18 cellular contexts compared by ENCODE assay signal in the genomic region with DNA sequence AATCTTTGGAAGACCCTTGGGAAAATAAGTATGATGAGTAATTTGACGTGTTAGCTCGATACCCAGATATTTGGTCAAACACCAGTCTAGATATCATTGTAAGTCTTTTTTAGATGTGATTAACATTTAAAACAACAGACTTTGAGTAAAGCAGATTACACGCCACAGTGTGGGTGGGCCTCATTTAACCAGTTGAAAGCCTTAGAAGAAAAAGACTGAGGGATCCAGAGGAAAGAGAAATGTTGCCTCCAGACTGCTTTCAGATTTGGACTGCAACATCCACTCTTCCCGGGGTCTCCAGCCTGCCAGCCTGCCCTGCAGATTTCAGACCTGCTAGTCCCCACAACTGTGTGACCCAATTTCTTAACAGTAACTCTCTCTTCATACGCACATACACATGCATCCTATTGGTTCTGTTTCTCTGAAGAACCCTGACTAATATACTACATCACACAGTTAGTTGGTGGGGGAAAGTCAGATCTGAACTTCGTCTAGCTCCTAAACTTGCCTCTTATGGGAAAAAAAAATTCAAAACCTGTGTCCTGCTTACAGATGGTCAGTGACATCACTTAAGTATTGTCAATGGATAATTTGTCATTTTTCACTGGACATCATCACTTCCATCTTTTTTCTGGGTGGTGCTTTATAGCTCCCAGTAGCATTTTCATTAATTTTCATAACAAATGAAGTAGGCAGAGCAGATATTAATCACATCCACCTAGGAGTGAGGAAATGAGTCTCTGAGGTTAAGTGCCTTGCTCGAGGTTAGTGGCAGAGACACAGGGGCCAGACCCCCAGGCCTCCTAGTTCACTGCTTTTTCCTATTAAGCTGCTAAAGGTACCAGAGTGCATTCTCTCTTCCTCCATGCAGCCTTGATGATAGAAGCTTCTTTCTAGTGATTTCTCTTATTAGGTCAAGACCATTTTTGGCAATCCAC.
DNase-seq lines count a peak whose midpoint lies in the region; ATAC-seq, FAIRE-seq and TF ChIP-seq lines count a peak whose summit lies in the region.
"Had no signal": no experiment of that assay in that cellular context is flagged by ENCODE, and none has a peak within 500 bp of the region (broad histone marks: within the 10 kb centered on the region; RNA-seq: fewer than 3 reads in every experiment).

No MANE protein-coding gene starts in this region.

- no peak overlapping the region for H3K4me3 Mint-ChIP-seq in activated CD4-positive, alpha-beta T cell treated with anti-CD3 and anti-CD28 coated beads for 36 hours
- H3K4me3 Mint-ChIP-seq: CD8-positive, alpha-beta memory T cell had no signal

- H3K4me3 ChIP-seq in HepG2 (replicated peaks in 1 of 3; ENCODE audit: insufficient read depth in 1 of 3, low read depth in 2 of 3, low read length in 3 of 3) (no peak overlapping the region), right lobe of liver (no peak overlapping the region), K562 (no peak overlapping the region), kidney (ENCODE audit: low read length in 2 of 2) (no peak overlapping the region)
- H3K4me3 ChIP-seq: A549, GM23248, HAP-1 had no signal

- BruUV-seq in HepG2 (replicated peaks; lab: Mats Ljungman, UMichigan) (no TSS peak), K562 (replicated peaks; lab: Mats Ljungman, UMichigan) (no TSS peak)

- CTCF ChIA-PET in activated CD4-positive, alpha-beta T cell treated with anti-CD3 and anti-CD28 coated beads for 36 hours (lab: Charles Lee), result interaction anchor here (0.6 to 1.4 kb wide), 4 partner anchors 12 to 191 kb away, joined by 3 to 4 read pairs (median 3); no protein-coding TSS in a partner anchor
- CTCF ChIA-PET in HepG2 (lab: Yijun Ruan, JAX; ENCODE audit: low intra/inter-chr PET ratio, low total read pairs), result no interaction called here
- CTCF ChIA-PET in K562 (lab: Yijun Ruan, JAX; ENCODE audit: low intra/inter-chr PET ratio), result no interaction called here

- H3K36me3 Mint-ChIP-seq in activated CD4-positive, alpha-beta T cell treated with anti-CD3 and anti-CD28 coated beads for 36 hours (ENCODE audit: low read depth), result peaks cover 33% of the 10 kb centered on the region

- FAIRE-seq in HepG2 (lab: Jason Lieb, UNC) (no peak), K562 (lab: Jason Lieb, UNC) (no peak), kidney (lab: Jason Lieb, UNC) (no peak)
- FAIRE-seq: G401.6, GM12891 had no signal

- TF ChIP-seq EP300 in HepG2 (IDR thresholded peaks at IDR 0.05; ENCODE audit: low read depth in 2 of 2, low read length in 2 of 2) (no peak), HepG2 (CRISPR knock-in tag; IDR thresholded peaks at IDR 0.05; ENCODE audit: borderline replicate concordance) (no peak), K562 (IDR thresholded peaks at IDR 0.05; ENCODE audit: low read length) (no peak)

- H3K27me3 ChIP-seq in HepG2 (ENCODE audit: control insufficient read depth in 1 of 2, insufficient read depth in 2 of 2, low read length in 2 of 2) (no peaks in the 10 kb centered on the region), right lobe of liver (no peaks in the 10 kb centered on the region), K562 (ENCODE audit: control insufficient read depth in 2 of 2, insufficient read depth in 2 of 2, low read length in 2 of 2) (no peaks in the 10 kb centered on the region)

- no peak overlapping the region for H3K9ac ChIP-seq in HepG2 (ENCODE audit: insufficient read depth, low read depth, low read length)
- H3K9ac ChIP-seq in K562 (ENCODE audit: insufficient read depth in 1 of 2, low read depth in 2 of 2, low read length in 2 of 2), result no peak overlapping the region
- no peak overlapping the region for H3K9ac ChIP-seq in kidney (ENCODE audit: low read length in 2 of 2)
- H3K9ac ChIP-seq: GM23248 had no signal

- peaks cover 24% of the 10 kb centered on the region for H3K4me1 ChIP-seq in HepG2 (ENCODE audit: insufficient read depth, low read length)
- peaks cover 0 to 14% (median 5%) of the 10 kb centered on the region in 4 donors for H3K4me1 ChIP-seq in right lobe of liver
- H3K4me1 ChIP-seq in K562 (replicated peaks in 1 of 2; ENCODE audit: control insufficient read depth in 2 of 2, insufficient read depth in 2 of 2, low read length in 2 of 2), result peaks cover 0 to 20% of the 10 kb centered on the region in 2 experiments; a peak in 3 of 5 replicates
- H3K4me1 ChIP-seq in kidney (ENCODE audit: control insufficient read depth in 1 of 2, insufficient read depth in 1 of 2, low read depth in 1 of 2, low read length in 2 of 2), result peaks cover 4% of the 10 kb centered on the region in 2 donors
- H3K4me1 ChIP-seq: A549, HAP-1 had no signal

- H4K20me1 ChIP-seq in HepG2 (ENCODE audit: insufficient read depth, low read length), result no peaks in the 10 kb centered on the region
- H4K20me1 ChIP-seq in K562 (replicated peaks; ENCODE audit: control insufficient read depth, insufficient read depth, low read length), result no peaks in the 10 kb centered on the region

- H3K9me3 Mint-ChIP-seq in activated CD4-positive, alpha-beta T cell treated with anti-CD3 and anti-CD28 coated beads for 36 hours (ENCODE audit: low read depth), result no peaks in the 10 kb centered on the region
- H3K9me3 Mint-ChIP-seq: CD8-positive, alpha-beta memory T cell had no signal

- TF ChIP-seq RAD21 in HepG2 (CRISPR knock-in tag; IDR thresholded peaks at IDR 0.05), result no peak
- TF ChIP-seq RAD21 in K562 (CRISPR knock-in tag; conservative IDR thresholded peaks at IDR 0.05 in 1 of 2, IDR thresholded peaks at IDR 0.05 in 1 of 2), result no peak

- H3K9me3 ChIP-seq in HepG2 (ENCODE audit: low read length) (no peaks in the 10 kb centered on the region), right lobe of liver (no peaks in the 10 kb centered on the region), K562 (replicated peaks; ENCODE audit: control insufficient read depth, insufficient read depth, low read depth, low read length) (no peaks in the 10 kb centered on the region), kidney (ENCODE audit: control insufficient read depth in 1 of 2, low read length in 2 of 2) (no peaks in the 10 kb centered on the region)
- H3K9me3 ChIP-seq: A549, HAP-1 had no signal

- 96% methylated on average over 7 of the region's 7 CpGs for WGBS in HepG2 (ENCODE audit: low lambda C conversion rate)
- 91% methylated on average over 6 of the region's 7 CpGs for WGBS in right lobe of liver (ENCODE audit: insufficient coverage, low coverage, low lambda C conversion rate, missing lambda C conversion rate)
- 89% methylated on average over 7 of the region's 7 CpGs for WGBS in K562 (ENCODE audit: insufficient coverage, low coverage, missing lambda C conversion rate)

- TF ChIP-seq CTCF in HepG2 (CRISPR knock-in tag; IDR thresholded peaks at IDR 0.05) (no peak), right lobe of liver (IDR thresholded peaks at IDR 0.05) (no peak), K562 (IDR thresholded peaks at IDR 0.05 in 2 of 3, conservative IDR thresholded peaks at IDR 0.05 in 1 of 3; ENCODE audit: insufficient read depth in 2 of 3, low read depth in 1 of 3, low read length in 3 of 3) (no peak), kidney (IDR thresholded peaks at IDR 0.05; ENCODE audit: borderline replicate concordance, extremely low read depth, insufficient read depth) (no peak)

- no peak for DNase-seq in activated CD4-positive, alpha-beta T cell treated with anti-CD3 and anti-CD28 coated beads for 36 hours
- DNase-seq in activated CD4-positive, alpha-beta T cell treated with anti-CD3 and anti-CD28 coated beads for 1 hour, result no peak
- DNase-seq in HepG2 (ENCODE audit: low spot score) (no peak), right lobe of liver (no peak), K562 (ENCODE audit: extremely low read depth in 1 of 4, low spot score in 3 of 4) (no peak), kidney (no peak), T-helper 1 cell (no peak), NCI-H69 (lab: John Stamatoyannopoulos, UW) (no peak)
- DNase-seq: AML-193; CD8-positive, alpha-beta memory T cell; COR-L47; GM23248; IMR-90 had no signal

- H2AFZ ChIP-seq in HepG2 (ENCODE audit: low read length), result no peak overlapping the region
- no peak overlapping the region for H2AFZ ChIP-seq in K562 (ENCODE audit: low read depth, low read length)
- H2AFZ ChIP-seq: GM23248 had no signal

- intact Hi-C loops in activated CD4-positive, alpha-beta T cell treated with anti-CD3 and anti-CD28 coated beads for 36 hours (cut with DNase I, micrococcal nuclease), result no loop called here
- intact Hi-C loops in HepG2 (cut with micrococcal nuclease; ENCODE audit: unreplicated experiment) (no loop called here), right lobe of liver (cut with DNase I) (no loop called here), K562 (cut with micrococcal nuclease) (no loop called here), kidney (cut with DNase I) (no loop called here)

- ATAC-seq in activated CD4-positive, alpha-beta T cell treated with anti-CD3 and anti-CD28 coated beads for 36 hours, result peak; percentile 50
- ATAC-seq in HepG2 (no peak), right lobe of liver (no peak), K562 (no peak)
- ATAC-seq: A549 had no signal

- TF ChIP-seq POLR2A in HepG2 (IDR thresholded peaks at IDR 0.05; ENCODE audit: insufficient read depth in 1 of 2, low read depth in 2 of 2, low read length in 2 of 2), result no peak
- TF ChIP-seq POLR2A in right lobe of liver (IDR thresholded peaks at IDR 0.05), result no peak
- no peak for TF ChIP-seq POLR2A in K562 (conservative IDR thresholded peaks at IDR 0.05)

- H3K4me2 ChIP-seq in HepG2 (ENCODE audit: low read depth, low read length) (no peak overlapping the region), K562 (ENCODE audit: insufficient read depth, low read length) (no peak overlapping the region)
- H3K4me2 ChIP-seq: A549 had no signal

- in situ Hi-C loops in HepG2 (cut with HindIII; ENCODE audit: extremely low pct_ligation_motif_present, low pct_unique_long_range_greater_than_20kb) (no loop called here), K562 (cut with MboI) (no loop called here)

- POLR2A ChIA-PET in activated CD4-positive, alpha-beta T cell treated with anti-CD3 and anti-CD28 coated beads for 36 hours (lab: Charles Lee), result interaction anchor here (0.7 kb wide), 1 partner anchor 108 kb away, joined by 4 read pairs; no protein-coding TSS in a partner anchor
- POLR2A ChIA-PET in HepG2 (lab: Yijun Ruan, JAX) (no interaction called here), K562 (lab: Yijun Ruan, JAX) (interaction anchor here (0.8 to 0.9 kb wide), 3 partner anchors 107 to 120 kb away, joined by 3 to 7 read pairs (median 4); partner anchors contain the start of gene TOB1)

- H3K79me2 ChIP-seq in HepG2 (ENCODE audit: insufficient read depth, low read length) (no peaks in the 10 kb centered on the region), K562 (ENCODE audit: control insufficient read depth, insufficient read depth, low read length) (no peaks in the 10 kb centered on the region)

- H3K9me1 ChIP-seq in K562 (ENCODE audit: control insufficient read depth, insufficient read depth, low read length), result no peaks in the 10 kb centered on the region

- H3K27ac ChIP-seq in HepG2 (ENCODE audit: extremely low read length, insufficient read depth, low read length), result no peak overlapping the region
- no peak overlapping the region for H3K27ac ChIP-seq in right lobe of liver
- no peak overlapping the region for H3K27ac ChIP-seq in K562 (ENCODE audit: extremely low read depth, low read depth, low read length)
- no peak overlapping the region for H3K27ac ChIP-seq in kidney (ENCODE audit: low read depth in 2 of 2, low read length in 2 of 2)
- H3K27ac ChIP-seq: 22Rv1, A549, GM23248 had no signal

- H3K36me3 ChIP-seq in HepG2 (replicated peaks in 1 of 2; ENCODE audit: control insufficient read depth in 1 of 2, insufficient read depth in 2 of 2, low read length in 2 of 2), result peaks cover 7 to 51% of the 10 kb centered on the region in 2 experiments
- peaks cover 0 to 36% (median 11%) of the 10 kb centered on the region in 4 donors for H3K36me3 ChIP-seq in right lobe of liver
- H3K36me3 ChIP-seq in K562 (ENCODE audit: control insufficient read depth, insufficient read depth, low read length), result peaks cover 79% of the 10 kb centered on the region
- peaks cover 27 to 32% of the 10 kb centered on the region in 2 donors for H3K36me3 ChIP-seq in kidney (ENCODE audit: control insufficient read depth in 1 of 2, insufficient read depth in 2 of 2, low read length in 2 of 2)

- no peak overlapping the region for H3K27ac Mint-ChIP-seq in activated CD4-positive, alpha-beta T cell treated with anti-CD3 and anti-CD28 coated beads for 36 hours
- H3K27ac Mint-ChIP-seq: CD8-positive, alpha-beta memory T cell had no signal

- no peaks in the 10 kb centered on the region for H3K27me3 Mint-ChIP-seq in activated CD4-positive, alpha-beta T cell treated with anti-CD3 and anti-CD28 coated beads for 36 hours
- H3K27me3 Mint-ChIP-seq: CD8-positive, alpha-beta memory T cell had no signal

- peaks cover 14% of the 10 kb centered on the region for H3K4me1 Mint-ChIP-seq in activated CD4-positive, alpha-beta T cell treated with anti-CD3 and anti-CD28 coated beads for 36 hours
